8 cellular contexts compared by ENCODE assay signal in the genomic region with DNA sequence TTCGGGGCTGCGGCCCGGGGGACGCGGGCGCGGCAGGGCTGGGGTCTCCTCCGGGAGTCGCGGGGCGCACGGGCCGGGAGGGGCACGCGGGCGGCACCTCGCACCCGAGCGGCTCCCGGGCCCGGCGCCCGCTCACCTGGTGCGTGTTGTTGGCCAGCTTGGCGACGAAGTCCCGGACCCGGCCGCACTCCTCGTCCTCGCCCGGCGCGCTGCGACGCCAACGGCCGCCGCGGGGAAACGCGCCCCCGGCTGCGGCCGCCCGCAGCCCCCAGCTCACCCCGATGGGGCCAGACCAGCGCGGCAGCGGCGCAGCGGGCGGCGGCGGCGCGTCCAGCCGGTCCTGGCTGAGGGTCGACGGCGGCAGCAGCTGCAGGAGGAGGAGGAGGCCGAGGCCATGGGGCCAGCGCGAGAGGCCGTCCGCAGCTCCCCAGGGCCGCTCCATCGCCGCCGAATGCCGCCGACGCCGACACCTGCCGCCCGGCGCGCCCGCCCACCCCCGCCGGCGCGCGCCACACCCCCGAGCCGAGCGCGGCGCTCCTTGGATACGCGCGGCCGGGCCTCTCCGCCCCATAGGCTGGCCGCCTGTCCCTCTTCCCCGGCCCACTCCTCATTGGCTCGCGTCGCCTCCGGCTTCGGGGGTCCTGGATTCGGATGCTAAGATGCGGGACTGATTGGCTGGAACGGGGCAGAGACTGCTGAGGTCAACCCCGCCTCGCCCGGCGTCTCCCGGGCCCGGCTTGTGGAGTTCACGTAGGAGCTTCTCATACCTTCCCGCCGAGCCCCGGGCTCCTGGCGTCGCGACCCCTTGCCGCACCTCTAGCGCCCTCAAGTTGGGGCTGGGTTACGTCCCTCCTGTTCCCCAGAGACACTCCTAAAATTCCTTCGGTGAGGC. TPM values are rescaled to one million over a fixed set of nuclear protein-coding genes. Genes with fewer than 3 reads are reported as not detected.
DNase-seq lines count a peak whose midpoint lies in the region; ATAC-seq and TF ChIP-seq lines count a peak whose summit lies in the region.

A gene (minus strand): TSS at position 468 of the 892 bp plus-strand sequence. CDS start 26 bp downstream, at position 442.

- H3K36me3 ChIP-seq in effector memory CD4-positive, alpha-beta T cell (ENCODE audit: control insufficient read depth, insufficient read depth, low read length): peaks cover 5% of the 10 kb centered on the region
- peaks cover 30% of the 10 kb centered on the region for H3K36me3 ChIP-seq in lower lobe of right lung

- H3K9me3 ChIP-seq in effector memory CD4-positive, alpha-beta T cell (ENCODE audit: control insufficient read depth, low read length): no peaks in the 10 kb centered on the region
- no peaks in the 10 kb centered on the region for H3K9me3 ChIP-seq in lower lobe of right lung

- no peak for TF ChIP-seq CTCF in AG09309 (IDR thresholded peaks at IDR 0.05; ENCODE audit: control insufficient read depth, insufficient read depth, low read depth, low read length, missing control alignments)
- TF ChIP-seq CTCF in HL-60 (IDR thresholded peaks at IDR 0.05; ENCODE audit: insufficient read depth, low read length): no peak
- no peak for TF ChIP-seq CTCF in lower lobe of right lung (IDR thresholded peaks at IDR 0.05)

- ATAC-seq in lower lobe of right lung: peak; percentile 95 to 96

- H3K27me3 ChIP-seq in HL-60 (ENCODE audit: insufficient read depth, poor library complexity, severe bottlenecking) (peaks cover 22% of the 10 kb centered on the region), lower lobe of right lung (ENCODE audit: low read depth) (no peaks in the 10 kb centered on the region)
- peaks cover 14% of the 10 kb centered on the region for H3K27me3 ChIP-seq in effector memory CD4-positive, alpha-beta T cell (replicated peaks; ENCODE audit: control insufficient read depth, insufficient read depth, low read length, poor library complexity, severe bottlenecking)

- H3K4me1 ChIP-seq in effector memory CD4-positive, alpha-beta T cell (ENCODE audit: control insufficient read depth, insufficient read depth, low read length, poor library complexity, severe bottlenecking): peaks cover 11% of the 10 kb centered on the region
- peaks cover 50% of the 10 kb centered on the region for H3K4me1 ChIP-seq in lower lobe of right lung

- H3K4me3 ChIP-seq in AG09309 (ENCODE audit: control insufficient read depth, low read depth, low read length) (peak within 1 kb of the TSS; percentile 65), HL-60 (replicated peaks; ENCODE audit: insufficient read depth, low read length) (peak within 1 kb of the TSS; percentile 40), lower lobe of right lung (peak within 1 kb of the TSS; percentile 62)
- no peak within 1 kb of the TSS for H3K4me3 ChIP-seq in effector memory CD4-positive, alpha-beta T cell (ENCODE audit: insufficient read depth, low read depth, low read length, poor library complexity, severe bottlenecking)

- intact Hi-C loops in lower lobe of right lung (cut with DNase I): no loop called here

- no peak for DNase-seq in AG09309 (ENCODE audit: low read depth)
- DNase-seq in GM19240 (ENCODE audit: insufficient read length, low spot score): peak; percentile 41
- DNase-seq in HL-60 (ENCODE audit: low read depth in 1 of 2, low spot score in 1 of 2): peak in 1 of 2 experiments; percentile 11
- peak; percentile 94 for DNase-seq in NCI-H82 treated with DMSO at 0.1 percent for 48 hours (lab: John Stamatoyannopoulos, UW; ENCODE audit: unreplicated experiment)
- DNase-seq in activated CD8-positive, alpha-beta memory T cell treated with anti-CD3 and anti-CD28 coated beads for 48 hours (ENCODE audit: low read depth in 2 of 3, low spot score in 2 of 3): peak; percentile 44 to 56 (median 55)
- peak; percentile 2 to 32 (median 28) for DNase-seq in effector memory CD4-positive, alpha-beta T cell
- DNase-seq in lower lobe of right lung: peak; percentile 90
- DNase-seq in stimulated activated CD4-positive, alpha-beta T cell treated with anti-CD3 and anti-CD28 coated beads, TNF-alpha, amount 100 ng/mL, for 1 hour (ENCODE audit: low read depth in 3 of 3, low spot score in 1 of 3): peak in 2 of 3 donors; percentile 4 to 38

- H3K27ac ChIP-seq in HL-60 (replicated peaks) (no peak within 1 kb of the TSS), lower lobe of right lung (peak within 1 kb of the TSS; percentile 59)
- H3K27ac ChIP-seq in effector memory CD4-positive, alpha-beta T cell (ENCODE audit: insufficient read depth, low read length, poor library complexity, severe bottlenecking): no peak within 1 kb of the TSS

RNA-seq across cellular contexts. Expression of the gene that starts here (rescaled TPM):
- 178 TPM for total RNA-seq in lower lobe of right lung
